Comparison of ENCODE assay signal across 12 cellular contexts in genomic region chr14:36478782-36479181, GRCh38. TPM values are rescaled to one million over a fixed set of nuclear protein-coding genes. Genes with fewer than 3 reads are reported as not detected.
DNase-seq lines count a peak whose midpoint lies in the region; ATAC-seq and TF ChIP-seq lines count a peak whose summit lies in the region.
"Had no signal": no experiment of that assay in that cellular context is flagged by ENCODE, and none has a peak within 500 bp of the region (broad histone marks: within the 10 kb centered on the region; RNA-seq: fewer than 3 reads in every experiment).

No MANE protein-coding gene starts in this region.

- no peak overlapping the region for H3K4me3 Mint-ChIP-seq in activated naive CD8-positive, alpha-beta T cell treated with anti-CD3 and anti-CD28 coated beads, Interleukin-2, amount 50 U/mL, for 24 hours
- H3K4me3 Mint-ChIP-seq in activated naive CD8-positive, alpha-beta T cell treated with anti-CD3 and anti-CD28 coated beads for 36 hours: no peak overlapping the region
- H3K4me3 Mint-ChIP-seq in nephron progenitor cell: no peak overlapping the region
- H3K4me3 Mint-ChIP-seq: effector memory CD8-positive, alpha-beta T cell; neural progenitor cell had no signal

- no peaks in the 10 kb centered on the region for H3K36me3 Mint-ChIP-seq in activated naive CD8-positive, alpha-beta T cell treated with anti-CD3 and anti-CD28 coated beads, Interleukin-2, amount 50 U/mL, for 24 hours (ENCODE audit: low read depth)
- H3K36me3 Mint-ChIP-seq in activated naive CD8-positive, alpha-beta T cell treated with anti-CD3 and anti-CD28 coated beads for 36 hours: no peaks in the 10 kb centered on the region
- no peaks in the 10 kb centered on the region for H3K36me3 Mint-ChIP-seq in nephron progenitor cell (ENCODE audit: low read depth)
- H3K36me3 Mint-ChIP-seq: neural progenitor cell had no signal

- no peaks in the 10 kb centered on the region for H3K36me3 ChIP-seq in PC-9 (ENCODE audit: low read depth)
- H3K36me3 ChIP-seq: left ventricle myocardium inferior, neural progenitor cell had no signal

- no peaks in the 10 kb centered on the region for H4K20me1 ChIP-seq in PC-9 (ENCODE audit: insufficient read depth)

- H3K9me3 ChIP-seq in PC-9 (ENCODE audit: insufficient read depth, low read depth): no peaks in the 10 kb centered on the region
- H3K9me3 ChIP-seq: left ventricle myocardium inferior had no signal

- no peaks in the 10 kb centered on the region for H3K4me1 ChIP-seq in PC-9 (replicated peaks; ENCODE audit: insufficient read depth)
- H3K4me1 ChIP-seq: left ventricle myocardium inferior, neural progenitor cell had no signal

- H3K27me3 ChIP-seq in PC-9 (ENCODE audit: insufficient read depth, low read depth): no peaks in the 10 kb centered on the region

- H3K79me2 ChIP-seq in PC-9 (ENCODE audit: low read depth): no peaks in the 10 kb centered on the region

- no TSS peak for BruUV-seq in PC-9 (replicated peaks; lab: Mats Ljungman, UMichigan)

- no peak overlapping the region for H3K4me3 ChIP-seq in PC-9
- H3K4me3 ChIP-seq: left ventricle myocardium inferior, neural progenitor cell had no signal

- H3F3A ChIP-seq in PC-9 (ENCODE audit: insufficient read depth, low read depth): no peaks in the 10 kb centered on the region

- H3K27ac Mint-ChIP-seq in activated naive CD8-positive, alpha-beta T cell treated with anti-CD3 and anti-CD28 coated beads, Interleukin-2, amount 50 U/mL, for 24 hours: no peak overlapping the region
- H3K27ac Mint-ChIP-seq in activated naive CD8-positive, alpha-beta T cell treated with anti-CD3 and anti-CD28 coated beads for 36 hours: no peak overlapping the region
- no peak overlapping the region for H3K27ac Mint-ChIP-seq in nephron progenitor cell
- H3K27ac Mint-ChIP-seq: effector memory CD8-positive, alpha-beta T cell; neural progenitor cell had no signal

- POLR2A ChIA-PET in PC-9 (lab: Charles Lee; ENCODE audit: unreplicated experiment): interaction anchor here (0.7 kb wide), 1 partner anchor 656 kb away, joined by 3 read pairs; no protein-coding TSS in a partner anchor

- H3K27me3 Mint-ChIP-seq in activated naive CD8-positive, alpha-beta T cell treated with anti-CD3 and anti-CD28 coated beads, Interleukin-2, amount 50 U/mL, for 24 hours: peaks cover 6% of the 10 kb centered on the region
- H3K27me3 Mint-ChIP-seq in activated naive CD8-positive, alpha-beta T cell treated with anti-CD3 and anti-CD28 coated beads for 36 hours: peaks cover 24% of the 10 kb centered on the region
- H3K27me3 Mint-ChIP-seq in nephron progenitor cell (ENCODE audit: low read depth, poor library complexity): peaks cover 67% of the 10 kb centered on the region
- H3K27me3 Mint-ChIP-seq: effector memory CD8-positive, alpha-beta T cell had no signal

- H3K4me2 ChIP-seq in PC-9: no peak overlapping the region
- H3K4me2 ChIP-seq: neural progenitor cell had no signal

- H3K27ac ChIP-seq in PC-9: no peak overlapping the region
- H3K27ac ChIP-seq: left ventricle myocardium inferior, neural progenitor cell had no signal

- H3K9me2 ChIP-seq in PC-9 (ENCODE audit: insufficient read depth): no peaks in the 10 kb centered on the region

- CTCF ChIA-PET in PC-9 (lab: Charles Lee): no interaction called here

- H2AFZ ChIP-seq in PC-9: no peak overlapping the region
- H2AFZ ChIP-seq: neural progenitor cell had no signal

- DNase-seq in activated naive CD8-positive, alpha-beta T cell treated with anti-CD3 and anti-CD28 coated beads, Interleukin-2, amount 50 U/mL, for 24 hours: no peak
- DNase-seq in activated naive CD8-positive, alpha-beta T cell treated with anti-CD3 and anti-CD28 coated beads for 36 hours: no peak
- DNase-seq in PC-9 (peak; percentile 11 to 43), nephron progenitor cell (no peak), posterior vena cava (ENCODE audit: low spot score) (no peak), medulla oblongata (ENCODE audit: extremely low spot score) (no peak)
- DNase-seq in stimulated activated naive CD8-positive, alpha-beta T cell treated with anti-CD3 and anti-CD28 coated beads, Interleukin-15, Interleukin-2, amounts not matched to agents 100 U/mL and 50 U/mL, for 24 hours: no peak
- DNase-seq: effector memory CD8-positive, alpha-beta T cell; left ventricle myocardium inferior; stimulated activated CD8-positive, alpha-beta memory T cell treated with anti-CD3 and anti-CD28 coated beads, Interleukin-4, amount 100 ng/mL, for 48 hours had no signal

- ATAC-seq in activated naive CD8-positive, alpha-beta T cell treated with anti-CD3 and anti-CD28 coated beads, Interleukin-2, amount 50 U/mL, for 24 hours: peak; percentile 80
- ATAC-seq in HG02938 (IDR thresholded peaks at IDR 0.05; ENCODE audit: unreplicated experiment): peak; percentile 57
- peak; percentile 74 for ATAC-seq in stimulated activated naive CD8-positive, alpha-beta T cell treated with anti-CD3 and anti-CD28 coated beads, Interleukin-15, Interleukin-2, amounts not matched to agents 100 U/mL and 50 U/mL, for 24 hours
- ATAC-seq: effector memory CD8-positive, alpha-beta T cell had no signal

- H3K4me1 Mint-ChIP-seq in activated naive CD8-positive, alpha-beta T cell treated with anti-CD3 and anti-CD28 coated beads, Interleukin-2, amount 50 U/mL, for 24 hours: peaks cover 10% of the 10 kb centered on the region
- H3K4me1 Mint-ChIP-seq in activated naive CD8-positive, alpha-beta T cell treated with anti-CD3 and anti-CD28 coated beads for 36 hours: peaks cover 3% of the 10 kb centered on the region
- no peaks in the 10 kb centered on the region for H3K4me1 Mint-ChIP-seq in nephron progenitor cell
- H3K4me1 Mint-ChIP-seq: neural progenitor cell had no signal

- TF ChIP-seq CTCF in PC-9 (conservative IDR thresholded peaks at IDR 0.05) (no peak), nephron progenitor cell (IDR thresholded peaks at IDR 0.05) (no peak)

- intact Hi-C loops in PC-9 (cut with micrococcal nuclease; ENCODE audit: unreplicated experiment): no loop called here
- intact Hi-C loops in posterior vena cava (cut with DNase I): no loop called here

- no peaks in the 10 kb centered on the region for H3K9me3 Mint-ChIP-seq in activated naive CD8-positive, alpha-beta T cell treated with anti-CD3 and anti-CD28 coated beads, Interleukin-2, amount 50 U/mL, for 24 hours
- no peaks in the 10 kb centered on the region for H3K9me3 Mint-ChIP-seq in activated naive CD8-positive, alpha-beta T cell treated with anti-CD3 and anti-CD28 coated beads for 36 hours
- no peaks in the 10 kb centered on the region for H3K9me3 Mint-ChIP-seq in nephron progenitor cell
- H3K9me3 Mint-ChIP-seq: neural progenitor cell had no signal

RNA-seq across cellular contexts. Expression of gene NKX2-1, which starts 41.2 kb away (rescaled TPM):
- total RNA-seq in activated naive CD8-positive, alpha-beta T cell treated with anti-CD3 and anti-CD28 coated beads for 36 hours: not detected
- total RNA-seq in PC-9 (2021) (not detected in 2 replicates), posterior vena cava (not detected)
- total RNA-seq: left ventricle myocardium inferior had no signal

Comparison
In these comparisons a context has a peak if more than half of its experiments do, and no peak if none do; other contexts are left out.
1. DNase-seq: peak in PC-9 (2 of 2); none in activated naive CD8-positive, alpha-beta T cell treated with anti-CD3 and anti-CD28 coated beads, Interleukin-2, amount 50 U/mL, for 24 hours (single experiment), activated naive CD8-positive, alpha-beta T cell treated with anti-CD3 and anti-CD28 coated beads for 36 hours (single experiment), stimulated activated naive CD8-positive, alpha-beta T cell treated with anti-CD3 and anti-CD28 coated beads, Interleukin-15, Interleukin-2, amounts not matched to agents 100 U/mL and 50 U/mL, for 24 hours (single experiment), nephron progenitor cell (single experiment), posterior vena cava (single experiment) and medulla oblongata (single experiment).
2. Peak in every context shown above with its lines, with median percentiles within 50 percentile points of each other: ATAC-seq.